8 cellular contexts compared by ENCODE assay signal in genomic region chr1:68111804-68112436, GRCh38.
DNase-seq lines count a peak whose midpoint lies in the region; ATAC-seq, FAIRE-seq and TF ChIP-seq lines count a peak whose summit lies in the region.

No MANE protein-coding gene starts in this region.

- no peak overlapping the region for H3K4me2 ChIP-seq in KMS-11

- no peaks in the 10 kb centered on the region for H3K9me3 Mint-ChIP-seq in neural crest cell

- H3K27me3 ChIP-seq in KMS-11 (ENCODE audit: insufficient read depth, low read depth) = no peaks in the 10 kb centered on the region
- no peaks in the 10 kb centered on the region for H3K27me3 ChIP-seq in SJSA1 (replicated peaks)

- peaks cover 3% of the 10 kb centered on the region for H3K36me3 Mint-ChIP-seq in neural crest cell (ENCODE audit: low read depth)

- H2AFZ ChIP-seq in KMS-11 (ENCODE audit: low read depth) = no peak overlapping the region

- no peak overlapping the region for H3K4me3 Mint-ChIP-seq in neural crest cell

- H3K27ac Mint-ChIP-seq in neural crest cell (ENCODE audit: unreplicated experiment) = peak overlapping the region; percentile 50

- ATAC-seq in HG02973 (IDR thresholded peaks at IDR 0.05; ENCODE audit: unreplicated experiment) = no peak

- no peaks in the 10 kb centered on the region for H3K4me1 Mint-ChIP-seq in neural crest cell

- H3K27me3 Mint-ChIP-seq in neural crest cell (ENCODE audit: low read depth) = no peaks in the 10 kb centered on the region

- no peaks in the 10 kb centered on the region for H4K20me1 ChIP-seq in KMS-11 (ENCODE audit: insufficient read depth)

- TF ChIP-seq CTCF in D721Med (IDR thresholded peaks at IDR 0.05; ENCODE audit: insufficient read depth, missing control alignments) (peak; percentile 97), KMS-11 (conservative IDR thresholded peaks at IDR 0.05; ENCODE audit: low read depth, low read length) (0 out of 2 replicates have a peak, but pooled peaks have one; percentile 21), neural crest cell (conservative IDR thresholded peaks at IDR 0.05) (peak; percentile 67)

- peak; percentile 28 for DNase-seq in D721Med (ENCODE audit: insufficient read length, low spot score)
- DNase-seq in SJSA1 (ENCODE audit: low read depth in 1 of 2, low spot score in 2 of 2) = peak; percentile 56 to 61
- peak; percentile 97 for DNase-seq in fibroblast of peridontal ligament (ENCODE audit: extremely low read depth)
- no peak for DNase-seq in neural crest cell (ENCODE audit: low read depth, low spot score)
- no peak for DNase-seq in activated effector memory CD4-positive, alpha-beta T cell treated with anti-CD3 and anti-CD28 coated beads, Interleukin-2, amount 50 U/mL, for 16 hours
- DNase-seq in activated CD4-positive, alpha-beta T cell treated with anti-CD3 and anti-CD28 coated beads, Interleukin-2, amount 50 U/mL, for 48 hours = no peak

- H3K4me1 ChIP-seq in KMS-11 (ENCODE audit: low read depth, poor library complexity, severe bottlenecking) (no peaks in the 10 kb centered on the region), SJSA1 (replicated peaks) (peaks cover 10% of the 10 kb centered on the region)

- H3K27ac ChIP-seq in KMS-11 (no peak overlapping the region), SJSA1 (no peak overlapping the region)

- no peaks in the 10 kb centered on the region for H3K9me3 ChIP-seq in SJSA1 (replicated peaks)

- H3K4me3 ChIP-seq in KMS-11 (IDR thresholded peaks at IDR 0.05; ENCODE audit: insufficient read depth, low read depth, low read length) (no peak overlapping the region), SJSA1 (no peak overlapping the region)

- peak; percentile 77 for FAIRE-seq in D721Med (lab: Jason Lieb, UNC)

- no peak overlapping the region for H3K9ac ChIP-seq in KMS-11

- H3K79me2 ChIP-seq in KMS-11 (ENCODE audit: insufficient read depth, low read depth) = no peaks in the 10 kb centered on the region

- no peaks in the 10 kb centered on the region for H3K36me3 ChIP-seq in KMS-11 (ENCODE audit: insufficient read depth)
- no peaks in the 10 kb centered on the region for H3K36me3 ChIP-seq in SJSA1

Comparison
In these comparisons a context has a peak if more than half of its experiments do, and no peak if none do; other contexts are left out.
1. DNase-seq: peak in D721Med (single experiment), SJSA1 (2 of 2) and fibroblast of peridontal ligament (single experiment); none in neural crest cell (single experiment), activated effector memory CD4-positive, alpha-beta T cell treated with anti-CD3 and anti-CD28 coated beads, Interleukin-2, amount 50 U/mL, for 16 hours (single experiment) and activated CD4-positive, alpha-beta T cell treated with anti-CD3 and anti-CD28 coated beads, Interleukin-2, amount 50 U/mL, for 48 hours (0 of 2).
2. CTCF ChIP-seq: peak in every context shown above with its lines; median percentile 97 in D721Med; 67 in neural crest cell; 21 in KMS-11.